15 cellular contexts compared by ENCODE assay signal in genomic region chr15:77851696-77852095, GRCh38.
DNase-seq lines count a peak whose midpoint lies in the region; ATAC-seq and TF ChIP-seq lines count a peak whose summit lies in the region.
"Had no signal": no experiment of that assay in that cellular context is flagged by ENCODE, and none has a peak within 500 bp of the region (broad histone marks: within the 10 kb centered on the region; RNA-seq: fewer than 3 reads in every experiment).

No MANE protein-coding gene starts in this region.

- H3K9me2 ChIP-seq in GM23338 (ENCODE audit: insufficient read depth): no peaks in the 10 kb centered on the region
- no peaks in the 10 kb centered on the region for H3K9me2 ChIP-seq in PC-3 (replicated peaks; ENCODE audit: low read length)

- TF ChIP-seq CTCF in A673 (conservative IDR thresholded peaks at IDR 0.05; ENCODE audit: low read depth, low read length): no peak
- no peak for TF ChIP-seq CTCF in GM23338 (conservative IDR thresholded peaks at IDR 0.05; ENCODE audit: low read depth in 2 of 2)
- no peak for TF ChIP-seq CTCF in Panc1 (IDR thresholded peaks at IDR 0.05)
- no peak for TF ChIP-seq CTCF in uterus (IDR thresholded peaks at IDR 0.05)
- TF ChIP-seq CTCF in PC-3 (conservative IDR thresholded peaks at IDR 0.05; ENCODE audit: low read depth, low read length): no peak

- H2AFZ ChIP-seq in GM23338: 0 out of 2 replicates have a peak overlapping the region, but pooled peaks have one; percentile 32
- no peak overlapping the region for H2AFZ ChIP-seq in PC-3 (ENCODE audit: low read length)

- H3F3A ChIP-seq in GM23338 (replicated peaks; ENCODE audit: low read depth) (no peaks in the 10 kb centered on the region), PC-3 (ENCODE audit: low read length, unreplicated experiment) (no peaks in the 10 kb centered on the region)

- H3K4me3 Mint-ChIP-seq in GM23338 (no peak overlapping the region), T-helper 17 cell (no peak overlapping the region)
- H3K4me3 Mint-ChIP-seq: activated T-cell treated with anti-CD3 and anti-CD28 coated beads, Interleukin-2, amount 50 U/mL, for 4 hours had no signal

- H3K9ac ChIP-seq in PC-3 (ENCODE audit: low read length): no peak overlapping the region

- H3K9me3 ChIP-seq in A673 (ENCODE audit: low read depth, low read length, poor library complexity, severe bottlenecking) (no peaks in the 10 kb centered on the region), Panc1 (ENCODE audit: control insufficient read depth, insufficient read depth, low read depth, low read length) (no peaks in the 10 kb centered on the region), T-helper 17 cell (ENCODE audit: control insufficient read depth, low read length, poor library complexity, severe bottlenecking) (no peaks in the 10 kb centered on the region), uterus (no peaks in the 10 kb centered on the region), PC-3 (ENCODE audit: low read length) (no peaks in the 10 kb centered on the region)

- H3K4me3 ChIP-seq in A673 (ENCODE audit: low read depth, low read length, poor library complexity, severe bottlenecking) (no peak overlapping the region), GM23338 (no peak overlapping the region), Panc1 (ENCODE audit: low read depth in 2 of 2, low read length in 2 of 2) (no peak overlapping the region), uterus (no peak overlapping the region), PC-3 (ENCODE audit: low read length) (no peak overlapping the region)
- H3K4me3 ChIP-seq: left lung had no signal

- intact Hi-C loops in A673 (cut with micrococcal nuclease; ENCODE audit: unreplicated experiment) (no loop called here), Panc1 (cut with micrococcal nuclease; ENCODE audit: unreplicated experiment) (no loop called here), uterus (cut with DNase I; ENCODE audit: low total_unique reads) (no loop called here), PC-3 (cut with micrococcal nuclease) (no loop called here)

- H3K27me3 Mint-ChIP-seq in GM23338 (ENCODE audit: insufficient read depth, low read depth, poor library complexity): peaks cover 5% of the 10 kb centered on the region
- peaks cover 59% of the 10 kb centered on the region for H3K27me3 Mint-ChIP-seq in T-helper 17 cell

- H3K4me1 ChIP-seq in A673 (ENCODE audit: insufficient read depth, low read length, poor library complexity, severe bottlenecking): peaks cover 9% of the 10 kb centered on the region
- no peaks in the 10 kb centered on the region for H3K4me1 ChIP-seq in GM23338 (ENCODE audit: insufficient read depth)
- 0 out of 2 replicates have a peak, but pooled peaks cover 3% of the 10 kb centered on the region for H3K4me1 ChIP-seq in Panc1 (ENCODE audit: control insufficient read depth, insufficient read depth, low read length)
- H3K4me1 ChIP-seq in uterus: no peaks in the 10 kb centered on the region
- H3K4me1 ChIP-seq in PC-3 (ENCODE audit: insufficient read depth, low read length): no peaks in the 10 kb centered on the region
- H3K4me1 ChIP-seq: left lung had no signal

- H3K9me3 Mint-ChIP-seq in GM23338: peaks cover 7% of the 10 kb centered on the region; the same call in 2 of the 3 replicates

- POLR2A ChIA-PET in A673 (lab: Charles Lee; ENCODE audit: low non-redundant PET): no interaction called here
- POLR2A ChIA-PET in Panc1 (lab: Charles Lee): no interaction called here
- POLR2A ChIA-PET in PC-3 (lab: Charles Lee; ENCODE audit: unreplicated experiment): no interaction called here

- DNase-seq in A673 (ENCODE audit: low spot score) (peak; percentile 70), GM23338 (ENCODE audit: low spot score) (no peak), Panc1 (ENCODE audit: low read depth, low spot score) (no peak), left lobe of liver (ENCODE audit: low spot score) (no peak), T-helper 17 cell (no peak), uterus (no peak), PC-3 (no peak)
- DNase-seq: activated CD4-positive, CD25-positive, alpha-beta regulatory T cell; activated T-cell treated with anti-CD3 and anti-CD28 coated beads, Interleukin-2, amount 50 U/mL, for 4 hours; Calu3; H7; stimulated activated naive CD4-positive, alpha-beta T cell had no signal

- H3K27ac Mint-ChIP-seq in GM23338 (no peak overlapping the region), T-helper 17 cell (no peak overlapping the region)
- H3K27ac Mint-ChIP-seq: IgD-negative memory B cell had no signal

- H3K4me1 Mint-ChIP-seq in GM23338 (peaks cover 7% of the 10 kb centered on the region), T-helper 17 cell (no peaks in the 10 kb centered on the region)
- H3K4me1 Mint-ChIP-seq: IgD-negative memory B cell had no signal

- H3K79me2 ChIP-seq in GM23338 (replicated peaks; ENCODE audit: insufficient read depth): no peaks in the 10 kb centered on the region
- H3K79me2 ChIP-seq in PC-3 (ENCODE audit: low read length): no peaks in the 10 kb centered on the region

- no TSS peak for BruUV-seq in A673 (replicated peaks; lab: Mats Ljungman, UMichigan)
- BruUV-seq in Panc1 (replicated peaks; lab: Mats Ljungman, UMichigan): no TSS peak
- no TSS peak for BruUV-seq in PC-3 (replicated peaks; lab: Mats Ljungman, UMichigan)

- H3K27ac ChIP-seq in A673 (ENCODE audit: low read depth, low read length, poor library complexity, severe bottlenecking) (no peak overlapping the region), GM23338 (ENCODE audit: low read depth) (no peak overlapping the region), Panc1 (ENCODE audit: low read length) (no peak overlapping the region), uterus (no peak overlapping the region), PC-3 (ENCODE audit: low read length) (no peak overlapping the region)
- H3K27ac ChIP-seq: left lung had no signal

- TF ChIP-seq POLR2A in uterus (IDR thresholded peaks at IDR 0.05): no peak

- CTCF ChIA-PET in A673 (lab: Charles Lee) (no interaction called here), Panc1 (lab: Charles Lee) (interaction anchor here (0.7 kb wide), 1 partner anchor 37 kb away, joined by 5 read pairs; no protein-coding TSS in a partner anchor), PC-3 (lab: Charles Lee) (no interaction called here)

- H3K4me2 ChIP-seq in GM23338 (no peak overlapping the region), PC-3 (ENCODE audit: low read length) (no peak overlapping the region)

- H3K36me3 Mint-ChIP-seq in GM23338 (ENCODE audit: low read depth) (no peaks in the 10 kb centered on the region), T-helper 17 cell (ENCODE audit: low read depth) (peaks cover 4% of the 10 kb centered on the region)
- H3K36me3 Mint-ChIP-seq: IgD-negative memory B cell had no signal

- H4K20me1 ChIP-seq in GM23338 (replicated peaks; ENCODE audit: insufficient read depth) (no peaks in the 10 kb centered on the region), PC-3 (ENCODE audit: low read length) (no peaks in the 10 kb centered on the region)

- H3K36me3 ChIP-seq in A673 (ENCODE audit: insufficient read depth, low read length, poor library complexity, severe bottlenecking): no peaks in the 10 kb centered on the region
- H3K36me3 ChIP-seq in GM23338 (ENCODE audit: insufficient read depth): no peaks in the 10 kb centered on the region
- H3K36me3 ChIP-seq in Panc1 (ENCODE audit: control insufficient read depth, insufficient read depth, low read length): no peaks in the 10 kb centered on the region
- no peaks in the 10 kb centered on the region for H3K36me3 ChIP-seq in uterus
- H3K36me3 ChIP-seq in PC-3 (ENCODE audit: low read depth, low read length): no peaks in the 10 kb centered on the region
- H3K36me3 ChIP-seq: left lung had no signal

- H3K27me3 ChIP-seq in A673 (replicated peaks; ENCODE audit: insufficient read depth, low read depth, low read length, poor library complexity): no peaks in the 10 kb centered on the region
- no peaks in the 10 kb centered on the region for H3K27me3 ChIP-seq in GM23338 (ENCODE audit: insufficient read depth)
- H3K27me3 ChIP-seq in Panc1 (ENCODE audit: control insufficient read depth, insufficient read depth, low read length): no peaks in the 10 kb centered on the region; the same call in 1 of the 2 replicates
- H3K27me3 ChIP-seq in uterus: no peaks in the 10 kb centered on the region
- H3K27me3 ChIP-seq in PC-3 (ENCODE audit: low read length): peaks cover 84% of the 10 kb centered on the region

- in situ Hi-C loops in Panc1 (cut with HindIII; ENCODE audit: low pct_unique_long_range_greater_than_20kb, low sequenced_read_pairs): no loop called here

- ATAC-seq in GM23338: no peak
- ATAC-seq in Panc1: 0 out of 2 replicates have a peak, but pooled peaks have one; percentile 34
- ATAC-seq in left lobe of liver: peak; percentile 64
- ATAC-seq in HG02571 (IDR thresholded peaks at IDR 0.05; ENCODE audit: unreplicated experiment): no peak
- no peak for ATAC-seq in T-helper 17 cell
- no peak for ATAC-seq in PC-3
- ATAC-seq: activated T-cell treated with anti-CD3 and anti-CD28 coated beads, Interleukin-2, amount 50 U/mL, for 4 hours; left lung had no signal

TF ChIP-seq in GM23338, 12 proteins besides CTCF, POLR2A, EP300 and RAD21:
- TF ChIP-seq NANOG (IDR thresholded peaks at IDR 0.05; ENCODE audit: borderline replicate concordance) (no peak), ZNF331 (CRISPR knock-in tag; IDR thresholded peaks at IDR 0.05; ENCODE audit: low read depth) (no peak), STAT1 (IDR thresholded peaks at IDR 0.05; ENCODE audit: unreplicated experiment) (no peak)

Comparison
In these comparisons a context has a peak if more than half of its experiments do, and no peak if none do; other contexts are left out.
1. ATAC-seq: peak in Panc1 (single experiment) and left lobe of liver (single experiment); none in GM23338 (single experiment), HG02571 (single experiment), T-helper 17 cell (single experiment) and PC-3 (single experiment).